ENCODE assay signal across 9 cellular contexts in the genomic region with DNA sequence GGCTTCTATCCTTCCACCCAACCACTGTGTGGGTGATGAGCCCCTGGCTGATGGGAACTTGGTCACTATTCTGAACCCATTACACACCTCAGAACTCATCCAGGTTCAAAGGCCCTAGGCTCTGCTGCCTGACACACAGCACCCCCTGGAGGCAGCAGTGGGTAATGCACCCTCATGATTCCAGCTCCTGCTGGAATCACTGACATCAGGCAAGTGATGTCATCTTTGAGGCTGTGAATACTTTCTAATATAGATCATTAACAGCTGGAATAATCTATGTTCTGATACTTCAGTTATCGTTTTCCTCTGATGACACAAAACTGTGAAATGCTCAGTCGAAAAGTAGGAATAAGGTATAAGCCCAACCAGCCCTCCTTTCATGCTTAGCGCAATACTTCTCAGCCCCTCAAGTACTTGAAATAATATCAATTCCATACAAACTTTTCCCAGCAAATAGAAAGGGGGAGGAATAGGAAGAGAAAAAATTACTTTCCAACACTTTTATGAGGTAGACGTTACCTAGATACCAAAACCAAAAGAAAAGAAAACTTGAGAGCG. TPM values are rescaled to one million over a fixed set of nuclear protein-coding genes. Genes with fewer than 3 reads are reported as not detected.
DNase-seq lines count a peak whose midpoint lies in the region; ATAC-seq, FAIRE-seq and TF ChIP-seq lines count a peak whose summit lies in the region.
"Had no signal": no experiment of that assay in that cellular context is flagged by ENCODE, and none has a peak within 500 bp of the region (broad histone marks: within the 10 kb centered on the region; RNA-seq: fewer than 3 reads in every experiment).

No MANE protein-coding gene starts in this region.

- no peak overlapping the region for H3K4me2 ChIP-seq in DND-41 (ENCODE audit: insufficient read depth, low read length)
- no peak overlapping the region for H3K4me2 ChIP-seq in astrocyte (ENCODE audit: low read length)

- CTCF ChIA-PET in T-cell (lab: Charles Lee), result interaction anchor here (1.0 to 1.6 kb wide), 5 partner anchors 15 to 316 kb away, joined by 3 to 9 read pairs (median 5); no protein-coding TSS in a partner anchor

- peaks cover 13% of the 10 kb centered on the region for H3K27me3 ChIP-seq in DND-41 (ENCODE audit: insufficient read depth, low read length, poor library complexity)
- peaks cover 8% of the 10 kb centered on the region for H3K27me3 ChIP-seq in astrocyte (ENCODE audit: insufficient read depth, low read length)

- H3K4me3 Mint-ChIP-seq in T-cell (no peak overlapping the region), astrocyte (ENCODE audit: unreplicated experiment) (no peak overlapping the region)
- H3K4me3 Mint-ChIP-seq: activated naive CD8-positive, alpha-beta T cell had no signal

- H3K4me1 Mint-ChIP-seq in T-cell (peaks cover 0 to 3% (median 0%) of the 10 kb centered on the region in 3 donors), astrocyte (ENCODE audit: low read depth, unreplicated experiment) (no peaks in the 10 kb centered on the region)

- H3K4me1 ChIP-seq in DND-41 (ENCODE audit: insufficient read depth, low read length), result no peaks in the 10 kb centered on the region
- H3K4me1 ChIP-seq in astrocyte (ENCODE audit: insufficient read depth, low read length), result no peaks in the 10 kb centered on the region

- H3K27ac ChIP-seq in DND-41 (ENCODE audit: low read length) (no peak overlapping the region), astrocyte (ENCODE audit: low read depth, low read length) (no peak overlapping the region)

- H3K36me3 ChIP-seq in DND-41 (ENCODE audit: insufficient read depth, low read length), result no peaks in the 10 kb centered on the region
- H3K36me3 ChIP-seq in astrocyte (ENCODE audit: insufficient read depth, low read length), result no peaks in the 10 kb centered on the region

- H2AFZ ChIP-seq in DND-41 (ENCODE audit: low read depth, low read length), result no peak overlapping the region
- H2AFZ ChIP-seq in astrocyte (ENCODE audit: low read depth, low read length), result no peak overlapping the region

- POLR2A ChIA-PET in T-cell (lab: Charles Lee), result no interaction called here

- peaks cover 3% of the 10 kb centered on the region; the same call in 1 of the 2 replicates for H4K20me1 ChIP-seq in DND-41 (ENCODE audit: insufficient read depth, low read length)
- no peaks in the 10 kb centered on the region for H4K20me1 ChIP-seq in astrocyte (ENCODE audit: insufficient read depth, low read length)

- DNase-seq in DND-41 (peak; percentile 70), T-cell (peak; percentile 19 to 76 (median 54)), astrocyte (ENCODE audit: low read depth) (no peak), iPS DF 19.7 (ENCODE audit: low read depth, low spot score) (peak; percentile 15), pons (ENCODE audit: low spot score) (no peak)
- peak; percentile 55 to 75 (median 62) for DNase-seq in stimulated activated CD4-positive, alpha-beta T cell treated with anti-CD3 and anti-CD28 coated beads, Interleukin-12 subunit alpha, Interleukin-12 subunit beta, amount 100 ng/mL, for 48 hours (ENCODE audit: low read depth in 2 of 3, low spot score in 1 of 3)

- H3K27ac Mint-ChIP-seq in T-cell, result peak overlapping the region in 1 of 2 donors; percentile 3
- no peak overlapping the region for H3K27ac Mint-ChIP-seq in astrocyte (ENCODE audit: unreplicated experiment)

- H3K79me2 ChIP-seq in DND-41 (ENCODE audit: insufficient read depth, low read length), result no peaks in the 10 kb centered on the region
- H3K79me2 ChIP-seq in astrocyte (ENCODE audit: insufficient read depth, low read length), result no peaks in the 10 kb centered on the region

- peak; percentile 98 for TF ChIP-seq CTCF in DND-41 (IDR thresholded peaks at IDR 0.05; ENCODE audit: borderline replicate concordance, extremely low read depth, low read length, poor library complexity, severe bottlenecking)
- TF ChIP-seq CTCF in astrocyte (IDR thresholded peaks at IDR 0.05; ENCODE audit: insufficient read depth, low read depth, low read length), result peak; percentile 97

- no peak overlapping the region for H3K4me3 ChIP-seq in DND-41 (ENCODE audit: low read depth in 1 of 2, low read length in 2 of 2)
- no peak overlapping the region for H3K4me3 ChIP-seq in astrocyte (ENCODE audit: insufficient read depth, low read depth, low read length)

- ATAC-seq in DND-41 (ENCODE audit: insufficient read depth, low read depth) (peak; percentile 79), HG03175 (IDR thresholded peaks at IDR 0.05; ENCODE audit: unreplicated experiment) (peak; percentile 60), T-cell (replicated peaks in 1 of 4) (peak; percentile 48 to 68 (median 64)), HG02610 (IDR thresholded peaks at IDR 0.05; ENCODE audit: unreplicated experiment) (no peak)

- H3K9me3 ChIP-seq in DND-41 (ENCODE audit: insufficient read depth, low read length, severe bottlenecking), result no peaks in the 10 kb centered on the region
- no peaks in the 10 kb centered on the region for H3K9me3 ChIP-seq in astrocyte (ENCODE audit: insufficient read depth, low read depth, low read length)

- H3K36me3 Mint-ChIP-seq in T-cell (no peaks in the 10 kb centered on the region), astrocyte (ENCODE audit: low read depth, unreplicated experiment) (no peaks in the 10 kb centered on the region)
- H3K36me3 Mint-ChIP-seq: activated naive CD8-positive, alpha-beta T cell had no signal

- FAIRE-seq in astrocyte (lab: Jason Lieb, UNC), result no peak

- H3K27me3 Mint-ChIP-seq in T-cell, result peaks cover 13 to 24% of the 10 kb centered on the region in 2 donors
- peaks cover 45% of the 10 kb centered on the region for H3K27me3 Mint-ChIP-seq in astrocyte (ENCODE audit: low read depth, unreplicated experiment)

- H3K9ac ChIP-seq in DND-41 (ENCODE audit: low read depth, low read length) (no peak overlapping the region), astrocyte (ENCODE audit: low read length) (no peak overlapping the region)

- H3K9me3 Mint-ChIP-seq in T-cell (no peaks in the 10 kb centered on the region), astrocyte (ENCODE audit: unreplicated experiment) (no peaks in the 10 kb centered on the region)

RNA-seq across cellular contexts. Expression of a gene that starts 7.5 kb away (rescaled TPM):
- total RNA-seq in T-cell (not detected), astrocyte (not detected in 2 replicates)

RNA-seq across cellular contexts. Expression of a gene that starts 18.4 kb away (rescaled TPM):
- not detected for total RNA-seq in T-cell
- total RNA-seq in astrocyte, result not detected in 2 replicates

RNA-seq across cellular contexts. Expression of a gene that starts 40.7 kb away (rescaled TPM):
- 1 to 10 TPM in 1 of 5 donors, under 1 TPM in 4; 0.14 to 1.4 (median 0.46) TPM for total RNA-seq in T-cell
- 2.2 and 6.1 TPM in 2 replicates for total RNA-seq in astrocyte

RNA-seq across cellular contexts. Expression of a gene that starts 43.4 kb away (rescaled TPM):
- total RNA-seq in T-cell (not detected), astrocyte (0.94 and 1.4 TPM in 2 replicates)

Comparison
In these comparisons a context has a peak if more than half of its experiments do, and no peak if none do; other contexts are left out.
1. DNase-seq: peak in DND-41 (single experiment), T-cell (34 of 34), iPS DF 19.7 (single experiment) and stimulated activated CD4-positive, alpha-beta T cell treated with anti-CD3 and anti-CD28 coated beads, Interleukin-12 subunit alpha, Interleukin-12 subunit beta, amount 100 ng/mL, for 48 hours (3 of 3); none in astrocyte (single experiment) and pons (single experiment).